ENCODE assay signal across 10 cellular contexts in the genomic region with DNA sequence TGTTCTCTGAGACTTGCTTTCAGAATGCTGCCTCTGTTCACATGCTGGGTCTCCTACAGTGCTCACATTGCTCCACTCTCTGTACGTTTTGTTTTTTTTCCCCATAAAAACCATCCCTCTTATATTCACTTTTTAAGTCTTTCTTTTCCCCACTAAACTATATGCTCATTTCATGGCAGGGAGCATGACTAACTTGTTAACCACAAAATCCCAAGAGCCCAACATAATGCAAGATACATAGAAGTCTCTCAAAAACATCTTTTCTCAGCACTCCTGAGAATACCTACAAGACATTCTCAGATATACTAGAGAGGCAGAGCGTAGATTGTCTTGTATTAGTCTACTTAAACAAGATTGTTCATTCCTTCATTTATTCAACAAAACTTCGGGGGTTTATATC.
DNase-seq lines count a peak whose midpoint lies in the region; ATAC-seq and TF ChIP-seq lines count a peak whose summit lies in the region.
"Had no signal": no experiment of that assay in that cellular context is flagged by ENCODE, and none has a peak within 500 bp of the region (broad histone marks: within the 10 kb centered on the region; RNA-seq: fewer than 3 reads in every experiment).

No MANE protein-coding gene starts in this region.

- intact Hi-C loops in posterior cingulate gyrus (cut with DNase I) (no loop called here), transverse colon (cut with DNase I; ENCODE audit: low total_unique reads) (no loop called here)

- no peak for TF ChIP-seq POLR2A in transverse colon (IDR thresholded peaks at IDR 0.05)

- 82 to 91% methylated on average over 2 to 3 of the region's 3 CpGs for WGBS in endodermal cell (ENCODE audit: insufficient coverage in 1 of 2, insufficient read length in 1 of 2), 2 experiments
- 64 to 82% methylated on average over 3 of the region's 3 CpGs for WGBS in transverse colon (ENCODE audit: low coverage in 1 of 2), 2 donors

- H3K4me1 Mint-ChIP-seq in CD4-positive, CD25-positive, alpha-beta regulatory T cell = peaks cover 50 to 69% (median 60%) of the 10 kb centered on the region in 4 donors
- no peaks in the 10 kb centered on the region for H3K4me1 Mint-ChIP-seq in endodermal cell

- no peaks in the 10 kb centered on the region for H3K9me3 ChIP-seq in CD4-positive, CD25-positive, alpha-beta regulatory T cell (ENCODE audit: control insufficient read depth in 2 of 2, low read length in 2 of 2)
- H3K9me3 ChIP-seq in endodermal cell (ENCODE audit: control insufficient read depth, low read length) (no peaks in the 10 kb centered on the region), transverse colon (no peaks in the 10 kb centered on the region)

- no peaks in the 10 kb centered on the region for H3K27me3 ChIP-seq in CD4-positive, CD25-positive, alpha-beta regulatory T cell (ENCODE audit: control insufficient read depth, insufficient read depth, low read length)
- no peaks in the 10 kb centered on the region for H3K27me3 ChIP-seq in endodermal cell (ENCODE audit: control insufficient read depth, insufficient read depth, low read length, poor library complexity, severe bottlenecking)
- H3K27me3 ChIP-seq in transverse colon = no peaks in the 10 kb centered on the region
- H3K27me3 ChIP-seq: cardiac muscle cell had no signal

- H3K4me1 ChIP-seq in CD4-positive, CD25-positive, alpha-beta regulatory T cell (ENCODE audit: control insufficient read depth, insufficient read depth, low read length, poor library complexity, severe bottlenecking) = peaks cover 43% of the 10 kb centered on the region
- no peaks in the 10 kb centered on the region for H3K4me1 ChIP-seq in endodermal cell (ENCODE audit: control insufficient read depth, insufficient read depth, low read length)
- peaks cover 0 to 3% (median 0%) of the 10 kb centered on the region in 4 donors for H3K4me1 ChIP-seq in transverse colon

- H3K36me3 Mint-ChIP-seq in CD4-positive, CD25-positive, alpha-beta regulatory T cell = no peaks in the 10 kb centered on the region
- H3K36me3 Mint-ChIP-seq in endodermal cell (ENCODE audit: low read depth) = no peaks in the 10 kb centered on the region
- H3K36me3 Mint-ChIP-seq: CD8-positive, alpha-beta T cell had no signal

- in situ Hi-C loops in transverse colon (cut with MboI; ENCODE audit: low pct_ligation_motif_present in 1 of 4, low pct_unique_long_range_greater_than_20kb in 1 of 4, low sequenced_read_pairs in 3 of 4) = no loop called here

- no peaks in the 10 kb centered on the region for H3K36me3 ChIP-seq in CD4-positive, CD25-positive, alpha-beta regulatory T cell (ENCODE audit: control insufficient read depth, insufficient read depth, low read length)
- no peaks in the 10 kb centered on the region for H3K36me3 ChIP-seq in endodermal cell (ENCODE audit: control insufficient read depth, insufficient read depth, low read length)
- H3K36me3 ChIP-seq in transverse colon = no peaks in the 10 kb centered on the region
- H3K36me3 ChIP-seq: cardiac muscle cell had no signal

- peaks cover 0 to 3% (median 0%) of the 10 kb centered on the region in 7 donors for H3K9me3 Mint-ChIP-seq in CD4-positive, CD25-positive, alpha-beta regulatory T cell
- H3K9me3 Mint-ChIP-seq in endodermal cell = no peaks in the 10 kb centered on the region
- H3K9me3 Mint-ChIP-seq: CD8-positive, alpha-beta T cell had no signal

- H3K4me3 ChIP-seq in CD4-positive, CD25-positive, alpha-beta regulatory T cell (ENCODE audit: low read depth, low read length) = peak overlapping the region; percentile 54
- no peak overlapping the region for H3K4me3 ChIP-seq in endodermal cell (ENCODE audit: low read length)
- H3K4me3 ChIP-seq in transverse colon = no peak overlapping the region
- H3K4me3 ChIP-seq: cardiac muscle cell had no signal

- no peak for TF ChIP-seq CTCF in endodermal cell (conservative IDR thresholded peaks at IDR 0.05)
- TF ChIP-seq CTCF in transverse colon (IDR thresholded peaks at IDR 0.05) = no peak

- DNase-seq in CD4-positive, CD25-positive, alpha-beta regulatory T cell = no peak
- DNase-seq in endodermal cell = no peak
- DNase-seq in posterior cingulate gyrus = no peak
- DNase-seq in transverse colon = no peak
- DNase-seq in stimulated activated naive CD4-positive, alpha-beta T cell treated with Interleukin-2 at 50 U/mL for 16 hours (lab: John Stamatoyannopoulos, UW) = no peak
- DNase-seq: CD8-positive, alpha-beta T cell had no signal

- no peak for TF ChIP-seq EP300 in transverse colon (IDR thresholded peaks at IDR 0.05; ENCODE audit: low read depth)

- peak overlapping the region; percentile 10 to 54 (median 50) for H3K4me3 Mint-ChIP-seq in CD4-positive, CD25-positive, alpha-beta regulatory T cell
- H3K4me3 Mint-ChIP-seq in endodermal cell = no peak overlapping the region
- H3K4me3 Mint-ChIP-seq: CD8-positive, alpha-beta T cell had no signal

- H3K9ac ChIP-seq in endodermal cell (ENCODE audit: extremely low read depth, low read length, poor library complexity, severe bottlenecking) = no peak overlapping the region

- H3K27me3 Mint-ChIP-seq in CD4-positive, CD25-positive, alpha-beta regulatory T cell = no peaks in the 10 kb centered on the region
- no peaks in the 10 kb centered on the region for H3K27me3 Mint-ChIP-seq in endodermal cell (ENCODE audit: insufficient read depth)

- peak overlapping the region; percentile 25 for H3K27ac ChIP-seq in CD4-positive, CD25-positive, alpha-beta regulatory T cell (ENCODE audit: insufficient read depth, low read length, poor library complexity, severe bottlenecking)
- H3K27ac ChIP-seq in endodermal cell (ENCODE audit: low read depth, low read length) (peak overlapping the region; percentile 73), transverse colon (no peak overlapping the region)
- H3K27ac ChIP-seq: cardiac muscle cell had no signal

- H3K27ac Mint-ChIP-seq in CD4-positive, CD25-positive, alpha-beta regulatory T cell = peak overlapping the region; percentile 42 to 89 (median 86)
- H3K27ac Mint-ChIP-seq in endodermal cell = no peak overlapping the region
- H3K27ac Mint-ChIP-seq: CD8-positive, alpha-beta T cell had no signal

- no peak for ATAC-seq in CD4-positive, CD25-positive, alpha-beta regulatory T cell (ENCODE audit: low read depth in 2 of 2)
- peak; percentile 16 for ATAC-seq in GM21381 (IDR thresholded peaks at IDR 0.05; ENCODE audit: unreplicated experiment)
- ATAC-seq in HG03442 (IDR thresholded peaks at IDR 0.05; ENCODE audit: unreplicated experiment) = peak; percentile 7
- ATAC-seq in SK-N-SH treated with all-trans-retinoic acid at 6 μM for 48 hours = no peak

TF ChIP-seq in SK-N-SH treated with all-trans-retinoic acid at 6 μM for 48 hours, 23 proteins besides CTCF, POLR2A, EP300 and RAD21 (continues in another document):
- no peak for TF ChIP-seq ZC3H10 (CRISPR knock-in tag; IDR thresholded peaks at IDR 0.05)
- no peak for TF ChIP-seq ZNF565 (CRISPR knock-in tag; conservative IDR thresholded peaks at IDR 0.05; ENCODE audit: low read depth)
- TF ChIP-seq GLIS3 (CRISPR knock-in tag; IDR thresholded peaks at IDR 0.05) = no peak
- no peak for TF ChIP-seq ESRRG (CRISPR knock-in tag; IDR thresholded peaks at IDR 0.05)
- TF ChIP-seq, protein P1, sequence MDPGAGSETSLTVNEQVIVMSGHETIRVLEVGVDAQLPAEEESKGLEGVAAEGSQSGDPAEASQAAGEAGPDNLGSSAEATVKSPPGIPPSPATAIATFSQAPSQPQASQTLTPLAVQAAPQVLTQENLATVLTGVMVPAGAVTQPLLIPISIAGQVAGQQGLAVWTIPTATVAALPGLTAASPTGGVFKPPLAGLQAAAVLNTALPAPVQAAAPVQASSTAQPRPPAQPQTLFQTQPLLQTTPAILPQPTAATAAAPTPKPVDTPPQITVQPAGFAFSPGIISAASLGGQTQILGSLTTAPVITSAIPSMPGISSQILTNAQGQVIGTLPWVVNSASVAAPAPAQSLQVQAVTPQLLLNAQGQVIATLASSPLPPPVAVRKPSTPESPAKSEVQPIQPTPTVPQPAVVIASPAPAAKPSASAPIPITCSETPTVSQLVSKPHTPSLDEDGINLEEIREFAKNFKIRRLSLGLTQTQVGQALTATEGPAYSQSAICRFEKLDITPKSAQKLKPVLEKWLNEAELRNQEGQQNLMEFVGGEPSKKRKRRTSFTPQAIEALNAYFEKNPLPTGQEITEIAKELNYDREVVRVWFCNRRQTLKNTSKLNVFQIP (CRISPR knock-in tag; IDR thresholded peaks at IDR 0.05; ENCODE audit: borderline replicate concordance, low read depth) = no peak
- TF ChIP-seq, protein P2, sequence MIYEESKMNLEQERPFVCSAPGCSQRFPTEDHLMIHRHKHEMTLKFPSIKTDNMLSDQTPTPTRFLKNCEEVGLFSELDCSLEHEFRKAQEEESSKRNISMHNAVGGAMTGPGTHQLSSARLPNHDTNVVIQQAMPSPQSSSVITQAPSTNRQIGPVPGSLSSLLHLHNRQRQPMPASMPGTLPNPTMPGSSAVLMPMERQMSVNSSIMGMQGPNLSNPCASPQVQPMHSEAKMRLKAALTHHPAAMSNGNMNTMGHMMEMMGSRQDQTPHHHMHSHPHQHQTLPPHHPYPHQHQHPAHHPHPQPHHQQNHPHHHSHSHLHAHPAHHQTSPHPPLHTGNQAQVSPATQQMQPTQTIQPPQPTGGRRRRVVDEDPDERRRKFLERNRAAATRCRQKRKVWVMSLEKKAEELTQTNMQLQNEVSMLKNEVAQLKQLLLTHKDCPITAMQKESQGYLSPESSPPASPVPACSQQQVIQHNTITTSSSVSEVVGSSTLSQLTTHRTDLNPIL (CRISPR knock-in tag; IDR thresholded peaks at IDR 0.05; ENCODE audit: low read depth) = no peak
- no peak for TF ChIP-seq BACH2 (CRISPR knock-in tag; IDR thresholded peaks at IDR 0.05; ENCODE audit: borderline replicate concordance)
- TF ChIP-seq OSR1 (CRISPR knock-in tag; IDR thresholded peaks at IDR 0.05) = no peak
- no peak for TF ChIP-seq ZFP3 (CRISPR knock-in tag; IDR thresholded peaks at IDR 0.05)
- no peak for TF ChIP-seq ZFP30 (CRISPR knock-in tag; IDR thresholded peaks at IDR 0.05)
- no peak for TF ChIP-seq ZNF8 (CRISPR knock-in tag; IDR thresholded peaks at IDR 0.05)
- no peak for TF ChIP-seq ISL1 (CRISPR knock-in tag; IDR thresholded peaks at IDR 0.05)

Comparison
In these comparisons a context has a peak if more than half of its experiments do, and no peak if none do; other contexts are left out.
1. ATAC-seq: peak in GM21381 (single experiment) and HG03442 (single experiment); none in CD4-positive, CD25-positive, alpha-beta regulatory T cell (0 of 2) and SK-N-SH treated with all-trans-retinoic acid at 6 μM for 48 hours (single experiment).
2. H3K27ac ChIP-seq: peak in CD4-positive, CD25-positive, alpha-beta regulatory T cell (single experiment) and endodermal cell (single experiment); none in transverse colon (0 of 4).